8 cellular contexts compared by ENCODE assay signal in the genomic region with DNA sequence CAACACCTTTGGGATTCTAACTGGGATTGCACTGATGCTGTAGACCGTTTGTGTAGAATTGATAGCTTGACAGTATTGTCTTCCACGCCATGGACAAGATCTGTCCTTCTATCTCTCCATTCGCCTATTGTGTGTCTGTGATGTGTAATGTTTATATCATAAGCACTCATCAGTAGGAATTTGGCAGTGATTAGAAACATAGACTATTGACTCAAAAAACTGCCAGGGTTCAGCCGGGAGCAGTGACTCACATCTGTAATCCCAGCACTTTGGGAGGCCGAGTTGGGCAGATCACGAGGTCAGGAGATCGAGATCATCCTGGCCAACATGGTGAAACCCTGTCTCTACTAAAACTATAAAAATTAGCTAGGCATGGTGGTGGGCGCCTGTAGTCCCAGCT. TPM values are rescaled to one million over a fixed set of nuclear protein-coding genes. Genes with fewer than 3 reads are reported as not detected.
DNase-seq lines count a peak whose midpoint lies in the region; ATAC-seq, FAIRE-seq and TF ChIP-seq lines count a peak whose summit lies in the region.
"Not testable (repeated sequence)": the region's sequence is repeated elsewhere in the genome, so short reads cannot be mapped to it uniquely, and the experiment has no call there.

No MANE protein-coding gene starts in this region.

- peak; percentile 46 for DNase-seq in AG04450 (ENCODE audit: low read depth, low spot score)
- peak; percentile 51 for DNase-seq in Daoy (ENCODE audit: low read depth)
- peak; percentile 38 for DNase-seq in HTR-8/SVneo (ENCODE audit: insufficient read length, low spot score)
- not testable (repeated sequence) for DNase-seq in T-cell
- DNase-seq in dedifferentiated amniotic fluid mesenchymal stem cell (ENCODE audit: extremely low spot score) = peak; percentile 30
- peak; percentile 78 to 85 for DNase-seq in foreskin fibroblast
- DNase-seq in osteoblast (ENCODE audit: insufficient read length, low spot score, missing footprints) = peak; percentile 93

- ATAC-seq in T-cell (replicated peaks in 1 of 4) = not testable (repeated sequence)

- not testable (repeated sequence) for FAIRE-seq in HTR-8/SVneo (lab: Jason Lieb, UNC)

- H3K36me3 Mint-ChIP-seq in T-cell; activated naive CD4-positive, alpha-beta T cell treated with anti-CD3 and anti-CD28 coated beads, Interleukin-2, amount 50 U/mL, for 24 hours: not testable (repeated sequence)

- H3K27ac ChIP-seq in AG04450 (ENCODE audit: low read depth, low read length) = not testable (repeated sequence)
- peak overlapping the region; percentile 50 for H3K27ac ChIP-seq in osteoblast (ENCODE audit: low read depth, low read length)

- H3K27ac Mint-ChIP-seq in T-cell = peak overlapping the region; percentile 81 to 83
- peak overlapping the region; percentile 82 for H3K27ac Mint-ChIP-seq in activated naive CD4-positive, alpha-beta T cell treated with anti-CD3 and anti-CD28 coated beads, Interleukin-2, amount 50 U/mL, for 24 hours

- H3K36me3 ChIP-seq in osteoblast (ENCODE audit: insufficient read depth, low read length) = not testable (repeated sequence)

- peak overlapping the region; percentile 21 for H3K4me2 ChIP-seq in osteoblast (ENCODE audit: insufficient read depth, low read length)

- H3K4me3 Mint-ChIP-seq in T-cell = peak overlapping the region in 1 of 3 donors; percentile 60
- peak overlapping the region; percentile 40 for H3K4me3 Mint-ChIP-seq in activated naive CD4-positive, alpha-beta T cell treated with anti-CD3 and anti-CD28 coated beads, Interleukin-2, amount 50 U/mL, for 24 hours

- CTCF ChIA-PET in AG04450 (lab: Charles Lee) = interaction anchor here (0.9 kb wide), 1 partner anchor 70 kb away, joined by 3 read pairs; no protein-coding TSS in a partner anchor
- CTCF ChIA-PET in T-cell (lab: Charles Lee) = not testable (repeated sequence)

- peaks cover 61 to 78% (median 73%) of the 10 kb centered on the region in 3 donors for H3K4me1 Mint-ChIP-seq in T-cell
- peaks cover 72% of the 10 kb centered on the region for H3K4me1 Mint-ChIP-seq in activated naive CD4-positive, alpha-beta T cell treated with anti-CD3 and anti-CD28 coated beads, Interleukin-2, amount 50 U/mL, for 24 hours

- H3K9me3 Mint-ChIP-seq in T-cell; activated naive CD4-positive, alpha-beta T cell treated with anti-CD3 and anti-CD28 coated beads, Interleukin-2, amount 50 U/mL, for 24 hours: not testable (repeated sequence)

- H3K27me3 Mint-ChIP-seq in T-cell; activated naive CD4-positive, alpha-beta T cell treated with anti-CD3 and anti-CD28 coated beads, Interleukin-2, amount 50 U/mL, for 24 hours: not testable (repeated sequence)

- not testable (repeated sequence) for H4K20me1 ChIP-seq in osteoblast (ENCODE audit: insufficient read depth, low read length)

- H2AFZ ChIP-seq in osteoblast (ENCODE audit: low read length) = not testable (repeated sequence)

- H3K4me3 ChIP-seq in AG04450 (ENCODE audit: low read depth, low read length); foreskin fibroblast (ENCODE audit: low read depth in 1 of 2, low read length in 2 of 2); osteoblast (ENCODE audit: insufficient read depth, low read length): not testable (repeated sequence)

- H3K9me3 ChIP-seq in AG04450 (ENCODE audit: control insufficient read depth, insufficient read depth, low read length); osteoblast (ENCODE audit: low read depth, low read length): not testable (repeated sequence)

- POLR2A ChIA-PET in AG04450 (lab: Yijun Ruan, JAX) = interaction anchor here (0.6 kb wide), 1 partner anchor 98 kb away, joined by 3 read pairs; no protein-coding TSS in a partner anchor
- POLR2A ChIA-PET in T-cell (lab: Charles Lee) = not testable (repeated sequence)

- H3K27me3 ChIP-seq in AG04450 (ENCODE audit: control insufficient read depth, insufficient read depth, low read length); osteoblast (ENCODE audit: insufficient read depth, low read length): not testable (repeated sequence)

- H3K79me2 ChIP-seq in osteoblast (ENCODE audit: insufficient read depth, low read length) = peaks cover 45% of the 10 kb centered on the region

- TF ChIP-seq CTCF in AG04450 (IDR thresholded peaks at IDR 0.05; ENCODE audit: low read depth, low read length); foreskin fibroblast (IDR thresholded peaks at IDR 0.05; ENCODE audit: low read depth, low read length); osteoblast (IDR thresholded peaks at IDR 0.05; ENCODE audit: extremely low read depth, low read depth, low read length): not testable (repeated sequence)

- H3K4me1 ChIP-seq in osteoblast (ENCODE audit: insufficient read depth, low read length) = peaks cover 33% of the 10 kb centered on the region

RNA-seq across cellular contexts. Expression of gene RIN3, which starts 22.6 kb away (rescaled TPM):
- polyA plus RNA-seq in AG04450 (2011; rRNA removed) = 3.7 and 5.6 TPM in 2 replicates
- polyA minus RNA-seq in AG04450 (2011; rRNA and poly(A)+ RNA removed) = 8.5 and 9.0 TPM in 2 replicates
- total RNA-seq in Daoy (2014; rRNA removed; shearing (Covaris generic)) = 0.86 and 1.8 TPM in 2 replicates
- 100 to 1,000 TPM in 2 of 5 donors, 10 to 100 TPM in 3; 89.9 to 107 (median 97.0) TPM for total RNA-seq in T-cell
- total RNA-seq in osteoblast = 7.6 and 10.3 TPM in 2 replicates
